ENCODE assay signal across 1 cellular context in genomic region chr11:34667810-34668582, GRCh38.
TF ChIP-seq lines count a peak whose summit lies in the region.

No MANE protein-coding gene starts in this region.

TF ChIP-seq in HepG2, 621 proteins besides CTCF, POLR2A, EP300 and RAD21 (continued from another document and continues in another):
- TF ChIP-seq, protein P1, sequence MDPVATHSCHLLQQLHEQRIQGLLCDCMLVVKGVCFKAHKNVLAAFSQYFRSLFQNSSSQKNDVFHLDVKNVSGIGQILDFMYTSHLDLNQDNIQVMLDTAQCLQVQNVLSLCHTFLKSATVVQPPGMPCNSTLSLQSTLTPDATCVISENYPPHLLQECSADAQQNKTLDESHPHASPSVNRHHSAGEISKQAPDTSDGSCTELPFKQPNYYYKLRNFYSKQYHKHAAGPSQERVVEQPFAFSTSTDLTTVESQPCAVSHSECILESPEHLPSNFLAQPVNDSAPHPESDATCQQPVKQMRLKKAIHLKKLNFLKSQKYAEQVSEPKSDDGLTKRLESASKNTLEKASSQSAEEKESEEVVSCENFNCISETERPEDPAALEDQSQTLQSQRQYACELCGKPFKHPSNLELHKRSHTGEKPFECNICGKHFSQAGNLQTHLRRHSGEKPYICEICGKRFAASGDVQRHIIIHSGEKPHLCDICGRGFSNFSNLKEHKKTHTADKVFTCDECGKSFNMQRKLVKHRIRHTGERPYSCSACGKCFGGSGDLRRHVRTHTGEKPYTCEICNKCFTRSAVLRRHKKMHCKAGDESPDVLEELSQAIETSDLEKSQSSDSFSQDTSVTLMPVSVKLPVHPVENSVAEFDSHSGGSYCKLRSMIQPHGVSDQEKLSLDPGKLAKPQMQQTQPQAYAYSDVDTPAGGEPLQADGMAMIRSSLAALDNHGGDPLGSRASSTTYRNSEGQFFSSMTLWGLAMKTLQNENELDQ (CRISPR knock-in tag; IDR thresholded peaks at IDR 0.05; ENCODE audit: borderline replicate concordance), result no peak
- TF ChIP-seq SAP130 (CRISPR knock-in tag; IDR thresholded peaks at IDR 0.05; ENCODE audit: low read depth), result peak; percentile 90
- TF ChIP-seq HMG20B (CRISPR knock-in tag; conservative IDR thresholded peaks at IDR 0.05), result peak; percentile 92
- TF ChIP-seq ARID3A (IDR thresholded peaks at IDR 0.05; ENCODE audit: low read depth, low read length), result peak; percentile 69
- TF ChIP-seq SP2 (CRISPR knock-in tag; IDR thresholded peaks at IDR 0.05), result no peak
- TF ChIP-seq HHEX (CRISPR knock-in tag; IDR thresholded peaks at IDR 0.05), result peak; percentile 95
- TF ChIP-seq, protein P2, sequence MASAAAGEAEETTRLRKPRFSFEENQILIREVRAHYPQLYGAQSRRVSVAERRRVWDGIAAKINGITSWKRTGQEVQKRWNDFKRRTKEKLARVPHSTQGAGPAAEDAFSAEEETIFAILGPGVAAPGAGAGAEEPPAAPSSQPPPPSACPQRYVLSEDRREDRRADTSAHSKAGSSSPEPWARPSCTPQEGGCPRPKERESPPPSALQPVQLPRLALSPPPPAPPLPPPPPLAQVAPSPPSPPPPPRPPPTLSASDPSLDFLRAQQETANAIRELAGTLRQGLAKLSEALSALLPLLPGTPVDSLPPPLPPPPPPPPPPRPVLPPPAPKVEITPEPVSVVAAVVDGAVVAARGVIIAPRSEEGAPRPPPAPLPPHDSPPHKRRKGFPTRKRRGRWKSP (CRISPR knock-in tag; IDR thresholded peaks at IDR 0.05), result peak; percentile 33; the same call in 1 of the 2 replicates
- TF ChIP-seq ISL2 (CRISPR knock-in tag; IDR thresholded peaks at IDR 0.05), result peak; percentile 96
- no peak; the same call in 1 of the 2 replicates for TF ChIP-seq NFE2 (CRISPR knock-in tag; IDR thresholded peaks at IDR 0.05)
- no peak for TF ChIP-seq ZNF562 (CRISPR knock-in tag; IDR thresholded peaks at IDR 0.05; ENCODE audit: borderline replicate concordance)
- TF ChIP-seq ASH2L (IDR thresholded peaks at IDR 0.05; ENCODE audit: insufficient read length, low read depth, low read length), result no peak
- peak; percentile 83 for TF ChIP-seq PPARG (CRISPR knock-in tag; conservative IDR thresholded peaks at IDR 0.05)
- TF ChIP-seq RBM22 (optimal IDR thresholded peaks at IDR 0.05; ENCODE audit: low read length), result no peak
- TF ChIP-seq, protein P3, sequence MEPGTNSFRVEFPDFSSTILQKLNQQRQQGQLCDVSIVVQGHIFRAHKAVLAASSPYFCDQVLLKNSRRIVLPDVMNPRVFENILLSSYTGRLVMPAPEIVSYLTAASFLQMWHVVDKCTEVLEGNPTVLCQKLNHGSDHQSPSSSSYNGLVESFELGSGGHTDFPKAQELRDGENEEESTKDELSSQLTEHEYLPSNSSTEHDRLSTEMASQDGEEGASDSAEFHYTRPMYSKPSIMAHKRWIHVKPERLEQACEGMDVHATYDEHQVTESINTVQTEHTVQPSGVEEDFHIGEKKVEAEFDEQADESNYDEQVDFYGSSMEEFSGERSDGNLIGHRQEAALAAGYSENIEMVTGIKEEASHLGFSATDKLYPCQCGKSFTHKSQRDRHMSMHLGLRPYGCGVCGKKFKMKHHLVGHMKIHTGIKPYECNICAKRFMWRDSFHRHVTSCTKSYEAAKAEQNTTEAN (CRISPR knock-in tag; conservative IDR thresholded peaks at IDR 0.05), result peak; percentile 72
- TF ChIP-seq PHF21A (CRISPR knock-in tag; IDR thresholded peaks at IDR 0.05), result 0 out of 2 replicates have a peak, but pooled peaks have one; percentile 41
- no peak for TF ChIP-seq LCORL (IDR thresholded peaks at IDR 0.05)
- peak; percentile 82; the same call in 1 of the 2 replicates for TF ChIP-seq LCORL (CRISPR knock-in tag; IDR thresholded peaks at IDR 0.05)
- TF ChIP-seq ZBTB2 (CRISPR knock-in tag; IDR thresholded peaks at IDR 0.05; ENCODE audit: low read depth), result no peak
- TF ChIP-seq, protein P4, sequence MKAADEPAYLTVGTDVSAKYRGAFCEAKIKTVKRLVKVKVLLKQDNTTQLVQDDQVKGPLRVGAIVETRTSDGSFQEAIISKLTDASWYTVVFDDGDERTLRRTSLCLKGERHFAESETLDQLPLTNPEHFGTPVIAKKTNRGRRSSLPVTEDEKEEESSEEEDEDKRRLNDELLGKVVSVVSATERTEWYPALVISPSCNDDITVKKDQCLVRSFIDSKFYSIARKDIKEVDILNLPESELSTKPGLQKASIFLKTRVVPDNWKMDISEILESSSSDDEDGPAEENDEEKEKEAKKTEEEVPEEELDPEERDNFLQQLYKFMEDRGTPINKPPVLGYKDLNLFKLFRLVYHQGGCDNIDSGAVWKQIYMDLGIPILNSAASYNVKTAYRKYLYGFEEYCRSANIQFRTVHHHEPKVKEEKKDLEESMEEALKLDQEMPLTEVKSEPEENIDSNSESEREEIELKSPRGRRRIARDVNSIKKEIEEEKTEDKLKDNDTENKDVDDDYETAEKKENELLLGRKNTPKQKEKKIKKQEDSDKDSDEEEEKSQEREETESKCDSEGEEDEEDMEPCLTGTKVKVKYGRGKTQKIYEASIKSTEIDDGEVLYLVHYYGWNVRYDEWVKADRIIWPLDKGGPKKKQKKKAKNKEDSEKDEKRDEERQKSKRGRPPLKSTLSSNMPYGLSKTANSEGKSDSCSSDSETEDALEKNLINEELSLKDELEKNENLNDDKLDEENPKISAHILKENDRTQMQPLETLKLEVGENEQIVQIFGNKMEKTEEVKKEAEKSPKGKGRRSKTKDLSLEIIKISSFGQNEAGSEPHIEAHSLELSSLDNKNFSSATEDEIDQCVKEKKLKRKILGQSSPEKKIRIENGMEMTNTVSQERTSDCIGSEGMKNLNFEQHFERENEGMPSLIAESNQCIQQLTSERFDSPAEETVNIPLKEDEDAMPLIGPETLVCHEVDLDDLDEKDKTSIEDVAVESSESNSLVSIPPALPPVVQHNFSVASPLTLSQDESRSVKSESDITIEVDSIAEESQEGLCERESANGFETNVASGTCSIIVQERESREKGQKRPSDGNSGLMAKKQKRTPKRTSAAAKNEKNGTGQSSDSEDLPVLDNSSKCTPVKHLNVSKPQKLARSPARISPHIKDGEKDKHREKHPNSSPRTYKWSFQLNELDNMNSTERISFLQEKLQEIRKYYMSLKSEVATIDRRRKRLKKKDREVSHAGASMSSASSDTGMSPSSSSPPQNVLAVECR (CRISPR knock-in tag; IDR thresholded peaks at IDR 0.05; ENCODE audit: borderline replicate concordance), result peak; percentile 24; the same call in 1 of the 2 replicates
- TF ChIP-seq ZNF331 (CRISPR knock-in tag; IDR thresholded peaks at IDR 0.05), result peak; percentile 76
- TF ChIP-seq JUN (CRISPR knock-in tag; IDR thresholded peaks at IDR 0.05), result 0 out of 2 replicates have a peak, but pooled peaks have one; percentile 64
- TF ChIP-seq ELF3 (CRISPR knock-in tag; IDR thresholded peaks at IDR 0.05), result peak; percentile 84
- TF ChIP-seq GFI1 (CRISPR knock-in tag; IDR thresholded peaks at IDR 0.05; ENCODE audit: borderline replicate concordance), result peak; percentile 91
- peak; percentile 80; the same call in 1 of the 2 replicates for TF ChIP-seq SIX1 (CRISPR knock-in tag; IDR thresholded peaks at IDR 0.05; ENCODE audit: borderline replicate concordance)
- peak; percentile 82 for TF ChIP-seq IRF2 (CRISPR knock-in tag; IDR thresholded peaks at IDR 0.05)
- TF ChIP-seq ZNF20 (CRISPR knock-in tag; IDR thresholded peaks at IDR 0.05), result no peak
- TF ChIP-seq ATF5 (CRISPR knock-in tag; IDR thresholded peaks at IDR 0.05; ENCODE audit: low read depth), result no peak
- peak; percentile 83; the same call in 1 of the 2 replicates for TF ChIP-seq SALL1 (CRISPR knock-in tag; IDR thresholded peaks at IDR 0.05)
- no peak for TF ChIP-seq ZNF776 (CRISPR knock-in tag; IDR thresholded peaks at IDR 0.05)
- no peak for TF ChIP-seq CREB1 (IDR thresholded peaks at IDR 0.05)
- TF ChIP-seq CREB1 (CRISPR knock-in tag; IDR thresholded peaks at IDR 0.05), result peak; percentile 71
- TF ChIP-seq DNMT3B (CRISPR knock-in tag; conservative IDR thresholded peaks at IDR 0.05), result 0 out of 2 replicates have a peak, but pooled peaks have one; percentile 36
- peak; percentile 85 for TF ChIP-seq TEAD3 (CRISPR knock-in tag; optimal IDR thresholded peaks at IDR 0.05; ENCODE audit: borderline replicate concordance)
- no peak for TF ChIP-seq CHCHD3 (CRISPR knock-in tag; IDR thresholded peaks at IDR 0.05)
- TF ChIP-seq ZNF138 (CRISPR knock-in tag; IDR thresholded peaks at IDR 0.05; ENCODE audit: low read depth), result no peak
- peak; percentile 54; the same call in 1 of the 2 replicates for TF ChIP-seq YEATS2 (CRISPR knock-in tag; IDR thresholded peaks at IDR 0.05; ENCODE audit: borderline replicate concordance)
- no peak for TF ChIP-seq ZNF652 (CRISPR knock-in tag; IDR thresholded peaks at IDR 0.05; ENCODE audit: borderline replicate concordance, low read depth)
- TF ChIP-seq PHF5A (CRISPR knock-in tag; IDR thresholded peaks at IDR 0.05; ENCODE audit: low read depth, unreplicated experiment), result peak; percentile 67
- no peak for TF ChIP-seq HNRNPLL (IDR thresholded peaks at IDR 0.05; ENCODE audit: low read depth, low read length, poor library complexity, severe bottlenecking)
- peak; percentile 98 for TF ChIP-seq MIXL1 (CRISPR knock-in tag; IDR thresholded peaks at IDR 0.05)
- TF ChIP-seq MAZ (IDR thresholded peaks at IDR 0.05; ENCODE audit: borderline replicate concordance, low read depth, low read length), result no peak
- 0 out of 2 replicates have a peak, but pooled peaks have one; percentile 33 for TF ChIP-seq MAZ (CRISPR knock-in tag; IDR thresholded peaks at IDR 0.05; ENCODE audit: low read depth)
- peak; percentile 91 for TF ChIP-seq ZNF644 (CRISPR knock-in tag; IDR thresholded peaks at IDR 0.05; ENCODE audit: low read depth)
- peak; percentile 88 for TF ChIP-seq TARDBP (CRISPR knock-in tag; IDR thresholded peaks at IDR 0.05)
- no peak for TF ChIP-seq RFXAP (CRISPR knock-in tag; IDR thresholded peaks at IDR 0.05; ENCODE audit: borderline replicate concordance)
- TF ChIP-seq CREM (IDR thresholded peaks at IDR 0.05), result peak; percentile 79
- no peak for TF ChIP-seq CREM (CRISPR knock-in tag; IDR thresholded peaks at IDR 0.05)
- peak; percentile 86 for TF ChIP-seq SMAD3 (CRISPR knock-in tag; IDR thresholded peaks at IDR 0.05)
- TF ChIP-seq NR2F6 (IDR thresholded peaks at IDR 0.05), result peak; percentile 92
- peak; percentile 89 for TF ChIP-seq NR2F6 (CRISPR knock-in tag; IDR thresholded peaks at IDR 0.05)
- TF ChIP-seq KAT2B (IDR thresholded peaks at IDR 0.05; ENCODE audit: borderline replicate concordance, low read depth, low read length), result no peak
- TF ChIP-seq ZFP37 (CRISPR knock-in tag; IDR thresholded peaks at IDR 0.05; ENCODE audit: borderline replicate concordance), result no peak
- TF ChIP-seq RXRA (CRISPR knock-in tag; IDR thresholded peaks at IDR 0.05), result peak; percentile 59; the same call in 1 of the 2 replicates
- TF ChIP-seq ZBTB46 (CRISPR knock-in tag; IDR thresholded peaks at IDR 0.05; ENCODE audit: borderline replicate concordance), result no peak
- TF ChIP-seq TBX3 (IDR thresholded peaks at IDR 0.05; ENCODE audit: borderline replicate concordance), result peak; percentile 99
- TF ChIP-seq ZSCAN9 (CRISPR knock-in tag; IDR thresholded peaks at IDR 0.05; ENCODE audit: borderline replicate concordance), result peak; percentile 80
- no peak for TF ChIP-seq NFYB (CRISPR knock-in tag; IDR thresholded peaks at IDR 0.05)
- peak; percentile 99 for TF ChIP-seq MEIS2 (CRISPR knock-in tag; IDR thresholded peaks at IDR 0.05)
